Comparison of ENCODE assay signal across 14 cellular contexts in genomic region chr12:104520242-104520900, GRCh38.
DNase-seq lines count a peak whose midpoint lies in the region; ATAC-seq and TF ChIP-seq lines count a peak whose summit lies in the region.
"Had no signal": no experiment of that assay in that cellular context is flagged by ENCODE, and none has a peak within 500 bp of the region (broad histone marks: within the 10 kb centered on the region; RNA-seq: fewer than 3 reads in every experiment).

No MANE protein-coding gene starts in this region.

- TF ChIP-seq POLR2A in uterus (IDR thresholded peaks at IDR 0.05) (no peak), suprapubic skin (IDR thresholded peaks at IDR 0.05) (no peak)

- H3K4me1 Mint-ChIP-seq in effector memory CD8-positive, alpha-beta T cell (ENCODE audit: low read depth in 2 of 2) = peaks cover 73 to 88% of the 10 kb centered on the region in 2 donors
- H3K4me1 Mint-ChIP-seq in chondrocyte (ENCODE audit: low read depth) = peaks cover 55% of the 10 kb centered on the region

- H3K36me3 Mint-ChIP-seq in effector memory CD8-positive, alpha-beta T cell (ENCODE audit: insufficient read depth) = peaks cover 8% of the 10 kb centered on the region
- H3K36me3 Mint-ChIP-seq in chondrocyte (ENCODE audit: low read depth) = no peaks in the 10 kb centered on the region

- H3K4me1 ChIP-seq in uterus (no peaks in the 10 kb centered on the region), suprapubic skin (peaks cover 17% of the 10 kb centered on the region)

- no peaks in the 10 kb centered on the region for H3K36me3 ChIP-seq in uterus
- H3K36me3 ChIP-seq in suprapubic skin = no peaks in the 10 kb centered on the region
- H3K36me3 ChIP-seq: thoracic aorta had no signal

- intact Hi-C loops in uterus (cut with DNase I; ENCODE audit: low total_unique reads) = no loop called here

- 85% methylated on average over 4 of the region's 4 CpGs for WGBS in suprapubic skin

- TF ChIP-seq CTCF in GM20000 (IDR thresholded peaks at IDR 0.05; ENCODE audit: extremely low read depth, missing control alignments) (no peak), uterus (IDR thresholded peaks at IDR 0.05) (no peak), suprapubic skin (IDR thresholded peaks at IDR 0.05) (no peak), chondrocyte (IDR thresholded peaks at IDR 0.05) (no peak)

- H3K27ac ChIP-seq in uterus = no peak overlapping the region
- no peak overlapping the region for H3K27ac ChIP-seq in suprapubic skin
- H3K27ac ChIP-seq: HL-60, thoracic aorta had no signal

- peak overlapping the region; percentile 71 to 89 for H3K27ac Mint-ChIP-seq in effector memory CD8-positive, alpha-beta T cell
- no peak overlapping the region for H3K27ac Mint-ChIP-seq in chondrocyte (ENCODE audit: unreplicated experiment)

- DNase-seq in DMS153 treated with DMSO at 0.1 percent for 48 hours (lab: John Stamatoyannopoulos, UW; ENCODE audit: unreplicated experiment) (peak; percentile 54), GM20000 (ENCODE audit: low spot score) (peak; percentile 24), uterus (no peak), suprapubic skin (ENCODE audit: low spot score in 2 of 2) (no peak), chondrocyte (ENCODE audit: low spot score) (no peak)
- DNase-seq in effector memory CD8-positive, alpha-beta T cell = no peak
- DNase-seq in activated T-cell treated with anti-CD3 and anti-CD28 coated beads, Interleukin-2, amount 50 U/mL, for 1 hour = no peak
- DNase-seq: cortex of kidney; kidney glomerular epithelial cell; PC-3; stimulated activated CD4-positive, alpha-beta T cell treated with anti-CD3 and anti-CD28 coated beads, Interleukin-12 subunit alpha, Interleukin-12 subunit beta, amount 100 ng/mL, for 4 hours had no signal

- H3K4me3 Mint-ChIP-seq in effector memory CD8-positive, alpha-beta T cell = peak overlapping the region in 1 of 2 donors; percentile 72
- no peak overlapping the region for H3K4me3 Mint-ChIP-seq in chondrocyte (ENCODE audit: unreplicated experiment)

- H3K27me3 ChIP-seq in uterus = no peaks in the 10 kb centered on the region
- H3K27me3 ChIP-seq in suprapubic skin = no peaks in the 10 kb centered on the region

- peak; percentile 53 for ATAC-seq in HG03457 (IDR thresholded peaks at IDR 0.05; ENCODE audit: unreplicated experiment)
- ATAC-seq in effector memory CD8-positive, alpha-beta T cell (replicated peaks) = no peak
- ATAC-seq: PC-3 had no signal

- H3K9me3 ChIP-seq in uterus = no peaks in the 10 kb centered on the region
- H3K9me3 ChIP-seq in suprapubic skin = no peaks in the 10 kb centered on the region
- H3K9me3 ChIP-seq: thoracic aorta had no signal

- H3K4me3 ChIP-seq in uterus = no peak overlapping the region
- no peak overlapping the region for H3K4me3 ChIP-seq in suprapubic skin

- no peaks in the 10 kb centered on the region for H3K27me3 Mint-ChIP-seq in effector memory CD8-positive, alpha-beta T cell
- no peaks in the 10 kb centered on the region for H3K27me3 Mint-ChIP-seq in chondrocyte (ENCODE audit: low read depth)

- H3K9me3 Mint-ChIP-seq in effector memory CD8-positive, alpha-beta T cell = no peaks in the 10 kb centered on the region
- H3K9me3 Mint-ChIP-seq in chondrocyte (ENCODE audit: low read depth) = no peaks in the 10 kb centered on the region

- TF ChIP-seq EP300 in suprapubic skin (IDR thresholded peaks at IDR 0.05) = no peak

Comparison
In these comparisons a context has a peak if more than half of its experiments do, and no peak if none do; other contexts are left out.
1. DNase-seq: peak in DMS153 treated with DMSO at 0.1 percent for 48 hours (single experiment) and GM20000 (single experiment); none in effector memory CD8-positive, alpha-beta T cell (0 of 3), uterus (0 of 2), activated T-cell treated with anti-CD3 and anti-CD28 coated beads, Interleukin-2, amount 50 U/mL, for 1 hour (single experiment), suprapubic skin (0 of 2) and chondrocyte (single experiment).